21 cellular contexts compared by ENCODE assay signal in genomic region chr20:51444922-51445438, GRCh38.
A peak's percentile ranks its signal among the peaks of the same experiment; 100 is the strongest.
DNase-seq lines count a peak whose midpoint lies in the region; ATAC-seq, FAIRE-seq and TF ChIP-seq lines count a peak whose summit lies in the region.
"Had no signal": no experiment of that assay in that cellular context is flagged by ENCODE, and none has a peak within 500 bp of the region (broad histone marks: within the 10 kb centered on the region; RNA-seq: fewer than 3 reads in every experiment).

No MANE protein-coding gene starts in this region.

- H3K4me2 ChIP-seq in A549, result no peak overlapping the region

- TF ChIP-seq EP300 in A549 (IDR thresholded peaks at IDR 0.05), result no peak

- H3K36me3 Mint-ChIP-seq in CD4-positive, alpha-beta memory T cell, result peaks cover 55 to 71% of the 10 kb centered on the region in 2 donors
- H3K36me3 Mint-ChIP-seq in activated B cell treated with CpG ODN at 0.5 μM for 24 hours (ENCODE audit: low read depth) (peaks cover 79% of the 10 kb centered on the region), natural killer cell (peaks cover 4% of the 10 kb centered on the region)

- H3K27me3 Mint-ChIP-seq in CD4-positive, alpha-beta memory T cell, result no peaks in the 10 kb centered on the region
- H3K27me3 Mint-ChIP-seq in activated B cell treated with CpG ODN at 0.5 μM for 24 hours (no peaks in the 10 kb centered on the region), natural killer cell (ENCODE audit: low read depth in 2 of 2) (no peaks in the 10 kb centered on the region)

- H3K27ac ChIP-seq in A549 (peak overlapping the region; percentile 8 to 84; a peak in 5 of 6 replicates), psoas muscle (no peak overlapping the region)
- H3K27ac ChIP-seq in CD4-positive, alpha-beta memory T cell (ENCODE audit: low read depth, low read length), result no peak overlapping the region
- H3K27ac ChIP-seq: SJCRH30, thoracic aorta had no signal

- no peaks in the 10 kb centered on the region for H3K9me3 Mint-ChIP-seq in CD4-positive, alpha-beta memory T cell
- H3K9me3 Mint-ChIP-seq in activated B cell treated with CpG ODN at 0.5 μM for 24 hours, result no peaks in the 10 kb centered on the region
- no peaks in the 10 kb centered on the region for H3K9me3 Mint-ChIP-seq in natural killer cell

- H3K4me3 ChIP-seq in A549, result no peak overlapping the region
- no peak overlapping the region for H3K4me3 ChIP-seq in CD4-positive, alpha-beta memory T cell (ENCODE audit: low read length in 2 of 2)
- no peak overlapping the region for H3K4me3 ChIP-seq in psoas muscle
- H3K4me3 ChIP-seq: esophagus squamous epithelium, HAP-1, sigmoid colon, SJCRH30, thoracic aorta had no signal

- TF ChIP-seq CTCF in A549 (IDR thresholded peaks at IDR 0.05) (no peak), activated B cell treated with CpG ODN at 0.5 μM for 24 hours (IDR thresholded peaks at IDR 0.05) (no peak), natural killer cell (IDR thresholded peaks at IDR 0.05) (no peak), psoas muscle (IDR thresholded peaks at IDR 0.05) (no peak)

- peaks cover 38% of the 10 kb centered on the region for H3K4me1 ChIP-seq in A549
- peaks cover 35% of the 10 kb centered on the region for H3K4me1 ChIP-seq in CD4-positive, alpha-beta memory T cell (ENCODE audit: insufficient read depth, low read length)
- H3K4me1 ChIP-seq in psoas muscle, result peaks cover 36% of the 10 kb centered on the region

- no peaks in the 10 kb centered on the region for H3K9me3 ChIP-seq in A549
- no peaks in the 10 kb centered on the region for H3K9me3 ChIP-seq in CD4-positive, alpha-beta memory T cell (ENCODE audit: control insufficient read depth in 1 of 2, low read length in 2 of 2)
- H3K9me3 ChIP-seq in psoas muscle, result no peaks in the 10 kb centered on the region
- H3K9me3 ChIP-seq: esophagus squamous epithelium, HAP-1, sigmoid colon, SJCRH30, thoracic aorta had no signal

- H3K4me1 Mint-ChIP-seq in CD4-positive, alpha-beta memory T cell, result peaks cover 29 to 79% (median 48%) of the 10 kb centered on the region in 4 donors
- peaks cover 25% of the 10 kb centered on the region for H3K4me1 Mint-ChIP-seq in activated B cell treated with CpG ODN at 0.5 μM for 24 hours
- peaks cover 42 to 55% of the 10 kb centered on the region in 2 donors for H3K4me1 Mint-ChIP-seq in natural killer cell

- intact Hi-C loops in CD4-positive, alpha-beta memory T cell (cut with micrococcal nuclease), result no loop called here
- intact Hi-C loops in activated B cell treated with CpG ODN at 0.5 μM for 24 hours (cut with micrococcal nuclease) (loop anchor here (5.0 kb wide), 1 partner anchor 43 kb away; no protein-coding TSS in a partner anchor), natural killer cell (cut with micrococcal nuclease) (no loop called here), psoas muscle (cut with DNase I) (loop anchor here in 1 of 2 donors (5.0 kb wide), 1 partner anchor 33 kb away; no protein-coding TSS in a partner anchor)

- no peak for ATAC-seq in A549
- ATAC-seq in activated B cell treated with CpG ODN at 0.5 μM for 24 hours (ENCODE audit: low read depth), result no peak
- ATAC-seq in natural killer cell, result no peak
- no peak for ATAC-seq in psoas muscle
- ATAC-seq in HG02870 (IDR thresholded peaks at IDR 0.05; ENCODE audit: unreplicated experiment), result no peak
- no peak for ATAC-seq in GM21390 (IDR thresholded peaks at IDR 0.05; ENCODE audit: unreplicated experiment)

- no peaks in the 10 kb centered on the region for H3K27me3 ChIP-seq in CD4-positive, alpha-beta memory T cell (ENCODE audit: insufficient read depth, low read length)
- H3K27me3 ChIP-seq in psoas muscle (ENCODE audit: insufficient read depth in 3 of 3, low read length in 2 of 3), result no peaks in the 10 kb centered on the region
- H3K27me3 ChIP-seq: esophagus squamous epithelium, sigmoid colon, SJCRH30 had no signal

- FAIRE-seq in A549 (lab: Jason Lieb, UNC), result no peak
- FAIRE-seq: islet of Langerhans had no signal

- POLR2A ChIA-PET in A549 (lab: Yijun Ruan, JAX) (interaction anchor here (1.1 kb wide), 1 partner anchor 11 kb away, joined by 3 read pairs; no protein-coding TSS in a partner anchor), activated B cell treated with CpG ODN at 0.5 μM for 24 hours (lab: Charles Lee) (interaction anchor here (0.5 kb wide), 1 partner anchor 13 kb away, joined by 5 read pairs; no protein-coding TSS in a partner anchor)
- POLR2A ChIA-PET in CD4-positive, alpha-beta memory T cell (lab: Charles Lee; ENCODE audit: partially characterized antibody), result interaction anchor here (1.0 to 2.6 kb wide), 2 partner anchors 23 to 40 kb away, joined by 3 to 9 read pairs; no protein-coding TSS in a partner anchor

- no peak for TF ChIP-seq RAD21 in A549 (conservative IDR thresholded peaks at IDR 0.05 in 1 of 2, IDR thresholded peaks at IDR 0.05 in 1 of 2)

- H3K4me3 Mint-ChIP-seq in CD4-positive, alpha-beta memory T cell, result peak overlapping the region in 3 of 8 donors; percentile 20 to 35 (median 30)
- no peak overlapping the region for H3K4me3 Mint-ChIP-seq in activated B cell treated with CpG ODN at 0.5 μM for 24 hours
- no peak overlapping the region for H3K4me3 Mint-ChIP-seq in natural killer cell

- CTCF ChIA-PET in A549 (lab: Yijun Ruan, JAX) (interaction anchor here (0.5 to 1.6 kb wide), 6 partner anchors 15 to 470 kb away, joined by 3 to 11 read pairs (median 3); no protein-coding TSS in a partner anchor), activated B cell treated with CpG ODN at 0.5 μM for 24 hours (lab: Charles Lee) (no interaction called here)
- CTCF ChIA-PET in CD4-positive, alpha-beta memory T cell (lab: Charles Lee; ENCODE audit: partially characterized antibody), result interaction anchor here (0.9 kb wide), 1 partner anchor 41 kb away, joined by 3 read pairs; no protein-coding TSS in a partner anchor

- no peak for DNase-seq in A549 (ENCODE audit: low read depth in 1 of 2, low spot score in 1 of 2)
- DNase-seq in CD4-positive, alpha-beta memory T cell, result no peak
- DNase-seq in activated B cell treated with CpG ODN at 0.5 μM for 24 hours, result no peak
- DNase-seq in natural killer cell, result no peak
- no peak for DNase-seq in psoas muscle
- no peak for DNase-seq in GM19238 (ENCODE audit: insufficient read length, low spot score)
- DNase-seq: activated CD4-positive, alpha-beta T cell treated with anti-CD3 and anti-CD28 coated beads for 4 hours; DMS 273 treated with DMSO at 0.1 percent for 48 hours; esophagus squamous epithelium; NCI-H146; NCI-H446; nucleus accumbens; SJCRH30; stimulated activated CD4-positive, alpha-beta T cell treated with anti-CD3 and anti-CD28 coated beads, Interleukin-2, amount 100 ng/mL, for 48 hours; T-helper 9 cell had no signal

- WGBS in A549 (ENCODE audit: missing lambda C conversion rate), result 94% methylated on average over 9 of the region's 9 CpGs
- WGBS in psoas muscle, 3 donors, result 45 to 75% (median 46%) methylated on average over 9 of the region's 9 CpGs

- H3K36me3 ChIP-seq in CD4-positive, alpha-beta memory T cell (ENCODE audit: insufficient read depth, low read length), result peaks cover 17% of the 10 kb centered on the region
- H3K36me3 ChIP-seq in psoas muscle (ENCODE audit: insufficient read depth in 1 of 2, low read depth in 1 of 2), result no peaks in the 10 kb centered on the region
- H3K36me3 ChIP-seq: esophagus squamous epithelium, HAP-1, sigmoid colon, SJCRH30, thoracic aorta had no signal

- TF ChIP-seq POLR2A in A549 (IDR thresholded peaks at IDR 0.05; ENCODE audit: low read length), result no peak

- peak overlapping the region in 6 of 7 donors; percentile 4 to 80 (median 62) for H3K27ac Mint-ChIP-seq in CD4-positive, alpha-beta memory T cell
- H3K27ac Mint-ChIP-seq in activated B cell treated with CpG ODN at 0.5 μM for 24 hours (peak overlapping the region; percentile 12), natural killer cell (peak overlapping the region; percentile 83 to 89)

TF ChIP-seq in A549, 52 proteins besides CTCF, POLR2A, EP300 and RAD21:
- TF ChIP-seq, protein P1, sequence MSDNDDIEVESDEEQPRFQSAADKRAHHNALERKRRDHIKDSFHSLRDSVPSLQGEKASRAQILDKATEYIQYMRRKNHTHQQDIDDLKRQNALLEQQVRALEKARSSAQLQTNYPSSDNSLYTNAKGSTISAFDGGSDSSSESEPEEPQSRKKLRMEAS (IDR thresholded peaks at IDR 0.05), result no peak
- TF ChIP-seq RFX5 (IDR thresholded peaks at IDR 0.05), result no peak
- no peak for TF ChIP-seq FOSB (CRISPR knock-in tag; IDR thresholded peaks at IDR 0.05)
- TF ChIP-seq MYC (IDR thresholded peaks at IDR 0.05; ENCODE audit: borderline replicate concordance, low read length), result no peak
- no peak for TF ChIP-seq FOXS1 (CRISPR knock-in tag; IDR thresholded peaks at IDR 0.05)
- no peak for TF ChIP-seq RCOR1 (IDR thresholded peaks at IDR 0.05; ENCODE audit: low read depth, low read length)
- no peak for TF ChIP-seq EHF (CRISPR knock-in tag; IDR thresholded peaks at IDR 0.05)
- no peak for TF ChIP-seq RARB (CRISPR knock-in tag; IDR thresholded peaks at IDR 0.05)
- TF ChIP-seq, protein P2, sequence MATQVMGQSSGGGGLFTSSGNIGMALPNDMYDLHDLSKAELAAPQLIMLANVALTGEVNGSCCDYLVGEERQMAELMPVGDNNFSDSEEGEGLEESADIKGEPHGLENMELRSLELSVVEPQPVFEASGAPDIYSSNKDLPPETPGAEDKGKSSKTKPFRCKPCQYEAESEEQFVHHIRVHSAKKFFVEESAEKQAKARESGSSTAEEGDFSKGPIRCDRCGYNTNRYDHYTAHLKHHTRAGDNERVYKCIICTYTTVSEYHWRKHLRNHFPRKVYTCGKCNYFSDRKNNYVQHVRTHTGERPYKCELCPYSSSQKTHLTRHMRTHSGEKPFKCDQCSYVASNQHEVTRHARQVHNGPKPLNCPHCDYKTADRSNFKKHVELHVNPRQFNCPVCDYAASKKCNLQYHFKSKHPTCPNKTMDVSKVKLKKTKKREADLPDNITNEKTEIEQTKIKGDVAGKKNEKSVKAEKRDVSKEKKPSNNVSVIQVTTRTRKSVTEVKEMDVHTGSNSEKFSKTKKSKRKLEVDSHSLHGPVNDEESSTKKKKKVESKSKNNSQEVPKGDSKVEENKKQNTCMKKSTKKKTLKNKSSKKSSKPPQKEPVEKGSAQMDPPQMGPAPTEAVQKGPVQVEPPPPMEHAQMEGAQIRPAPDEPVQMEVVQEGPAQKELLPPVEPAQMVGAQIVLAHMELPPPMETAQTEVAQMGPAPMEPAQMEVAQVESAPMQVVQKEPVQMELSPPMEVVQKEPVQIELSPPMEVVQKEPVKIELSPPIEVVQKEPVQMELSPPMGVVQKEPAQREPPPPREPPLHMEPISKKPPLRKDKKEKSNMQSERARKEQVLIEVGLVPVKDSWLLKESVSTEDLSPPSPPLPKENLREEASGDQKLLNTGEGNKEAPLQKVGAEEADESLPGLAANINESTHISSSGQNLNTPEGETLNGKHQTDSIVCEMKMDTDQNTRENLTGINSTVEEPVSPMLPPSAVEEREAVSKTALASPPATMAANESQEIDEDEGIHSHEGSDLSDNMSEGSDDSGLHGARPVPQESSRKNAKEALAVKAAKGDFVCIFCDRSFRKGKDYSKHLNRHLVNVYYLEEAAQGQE (IDR thresholded peaks at IDR 0.05), result no peak
- no peak for TF ChIP-seq HDAC2 (IDR thresholded peaks at IDR 0.05)
- no peak for TF ChIP-seq CHD4 (IDR thresholded peaks at IDR 0.05; ENCODE audit: borderline replicate concordance)
- no peak for TF ChIP-seq ZNF302 (CRISPR knock-in tag; IDR thresholded peaks at IDR 0.05)

Comparison
In these comparisons a context has a peak if more than half of its experiments do, and no peak if none do; other contexts are left out.
1. H3K27ac ChIP-seq: peak in A549 (2 of 2); none in CD4-positive, alpha-beta memory T cell (single experiment) and psoas muscle (single experiment).
2. H3K27ac Mint-ChIP-seq: peak in every context shown above with its lines; median percentile 86 in natural killer cell; 62 in CD4-positive, alpha-beta memory T cell; 12 in activated B cell treated with CpG ODN at 0.5 μM for 24 hours.